ENCODE assay signal across 8 cellular contexts in the genomic region with DNA sequence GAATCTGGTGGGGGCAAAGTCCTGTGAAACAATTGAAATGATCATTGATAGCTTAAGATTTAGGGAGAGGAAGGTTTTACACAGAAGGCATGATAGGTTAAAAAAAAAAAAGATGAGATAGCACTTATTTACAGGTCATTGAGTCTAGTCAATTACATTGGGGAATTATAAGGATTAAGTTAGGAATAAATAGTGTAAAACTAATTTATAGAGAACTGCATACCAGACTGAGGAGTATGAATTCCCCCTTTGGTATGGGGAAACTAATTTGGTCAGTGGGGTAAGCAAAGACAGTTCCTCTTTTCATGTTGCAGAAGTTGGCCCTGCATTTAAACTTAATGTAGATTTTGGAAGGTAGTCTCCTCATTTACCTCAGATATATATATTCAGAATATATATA. TPM values are rescaled to one million over a fixed set of nuclear protein-coding genes. Genes with fewer than 3 reads are reported as not detected.
DNase-seq lines count a peak whose midpoint lies in the region; ATAC-seq and TF ChIP-seq lines count a peak whose summit lies in the region.
"Had no signal": no experiment of that assay in that cellular context is flagged by ENCODE, and none has a peak within 500 bp of the region (broad histone marks: within the 10 kb centered on the region; RNA-seq: fewer than 3 reads in every experiment).

No MANE protein-coding gene starts in this region.

- no peak overlapping the region for H3K4me3 ChIP-seq in HEK293 (ENCODE audit: low read depth, low read length)
- no peak overlapping the region for H3K4me3 ChIP-seq in neutrophil (ENCODE audit: low read depth in 1 of 2, low read length in 1 of 2)
- no peak overlapping the region for H3K4me3 ChIP-seq in psoas muscle
- no peak overlapping the region for H3K4me3 ChIP-seq in suprapubic skin

- H3K4me1 ChIP-seq in HEK293 (ENCODE audit: control insufficient read depth, insufficient read depth, low read length) (peaks cover 13% of the 10 kb centered on the region), neutrophil (ENCODE audit: control insufficient read depth in 1 of 2, insufficient read depth in 1 of 2, low read depth in 1 of 2, low read length in 1 of 2) (peaks cover 26 to 33% of the 10 kb centered on the region in 2 experiments), psoas muscle (peaks cover 34% of the 10 kb centered on the region), suprapubic skin (peaks cover 49% of the 10 kb centered on the region)

- no peak for TF ChIP-seq POLR2A in suprapubic skin (IDR thresholded peaks at IDR 0.05)

- no peak overlapping the region for H3K27ac ChIP-seq in HEK293 (ENCODE audit: extremely low read depth, low read depth, low read length)
- peak overlapping the region; percentile 58 for H3K27ac ChIP-seq in neutrophil
- H3K27ac ChIP-seq in psoas muscle = no peak overlapping the region
- no peak overlapping the region for H3K27ac ChIP-seq in suprapubic skin

- H3K27me3 ChIP-seq in neutrophil (no peaks in the 10 kb centered on the region), psoas muscle (ENCODE audit: insufficient read depth in 3 of 3, low read length in 2 of 3) (no peaks in the 10 kb centered on the region), suprapubic skin (no peaks in the 10 kb centered on the region)

- intact Hi-C loops in psoas muscle (cut with DNase I) = no loop called here

- TF ChIP-seq CTCF in HEK293 (tag by site-specific recombination; IDR thresholded peaks at IDR 0.05) = no peak
- no peak for TF ChIP-seq CTCF in neutrophil (IDR thresholded peaks at IDR 0.05)
- no peak for TF ChIP-seq CTCF in psoas muscle (IDR thresholded peaks at IDR 0.05)
- TF ChIP-seq CTCF in suprapubic skin (IDR thresholded peaks at IDR 0.05) = no peak

- TF ChIP-seq EP300 in suprapubic skin (IDR thresholded peaks at IDR 0.05) = no peak

- ATAC-seq in GM18867 (IDR thresholded peaks at IDR 0.05; ENCODE audit: unreplicated experiment) (peak; percentile 47), psoas muscle (no peak)

- CTCF ChIA-PET in HEK293 (lab: Yijun Ruan, JAX) = interaction anchor here (0.6 to 0.8 kb wide), 3 partner anchors 41 to 977 kb away, joined by 3 read pairs; no protein-coding TSS in a partner anchor

- H3K9me3 ChIP-seq in HEK293 (ENCODE audit: control insufficient read depth, insufficient read depth, low read depth, low read length) (no peaks in the 10 kb centered on the region), neutrophil (no peaks in the 10 kb centered on the region), psoas muscle (no peaks in the 10 kb centered on the region), suprapubic skin (no peaks in the 10 kb centered on the region)

- POLR2A ChIA-PET in HEK293 (lab: Yijun Ruan, JAX) = interaction anchor here (3.4 kb wide), 1 partner anchor 10 kb away, joined by 17 read pairs; the partner anchor contains the start of gene GLS

- DNase-seq in NOMO-1 (lab: John Stamatoyannopoulos, UW; ENCODE audit: unreplicated experiment in 2 of 2) (peak; percentile 71 to 84), psoas muscle (no peak), suprapubic skin (ENCODE audit: low spot score in 2 of 2) (no peak)
- no peak for DNase-seq in stimulated activated CD4-positive, alpha-beta T cell treated with anti-CD3 and anti-CD28 coated beads, Interleukin-12 subunit alpha, Interleukin-12 subunit beta, amount 100 ng/mL, for 4 hours
- DNase-seq: NCI-H226 had no signal

- peaks cover 0 to 12% of the 10 kb centered on the region in 2 experiments; a peak in 1 of 3 replicates for H3K36me3 ChIP-seq in HEK293 (ENCODE audit: control insufficient read depth in 2 of 2, insufficient read depth in 1 of 2, low read length in 2 of 2)
- H3K36me3 ChIP-seq in neutrophil = peaks cover 10% of the 10 kb centered on the region
- peaks cover 3 to 16% of the 10 kb centered on the region in 2 donors for H3K36me3 ChIP-seq in psoas muscle (ENCODE audit: insufficient read depth in 1 of 2, low read depth in 1 of 2)
- peaks cover 10% of the 10 kb centered on the region for H3K36me3 ChIP-seq in suprapubic skin

TF ChIP-seq in HEK293, 187 proteins besides CTCF, POLR2A, EP300 and RAD21:
- TF ChIP-seq, protein P1, sequence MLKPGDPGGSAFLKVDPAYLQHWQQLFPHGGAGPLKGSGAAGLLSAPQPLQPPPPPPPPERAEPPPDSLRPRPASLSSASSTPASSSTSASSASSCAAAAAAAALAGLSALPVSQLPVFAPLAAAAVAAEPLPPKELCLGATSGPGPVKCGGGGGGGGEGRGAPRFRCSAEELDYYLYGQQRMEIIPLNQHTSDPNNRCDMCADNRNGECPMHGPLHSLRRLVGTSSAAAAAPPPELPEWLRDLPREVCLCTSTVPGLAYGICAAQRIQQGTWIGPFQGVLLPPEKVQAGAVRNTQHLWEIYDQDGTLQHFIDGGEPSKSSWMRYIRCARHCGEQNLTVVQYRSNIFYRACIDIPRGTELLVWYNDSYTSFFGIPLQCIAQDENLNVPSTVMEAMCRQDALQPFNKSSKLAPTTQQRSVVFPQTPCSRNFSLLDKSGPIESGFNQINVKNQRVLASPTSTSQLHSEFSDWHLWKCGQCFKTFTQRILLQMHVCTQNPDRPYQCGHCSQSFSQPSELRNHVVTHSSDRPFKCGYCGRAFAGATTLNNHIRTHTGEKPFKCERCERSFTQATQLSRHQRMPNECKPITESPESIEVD (tag by site-specific recombination; IDR thresholded peaks at IDR 0.05) = peak; percentile 54; the same call in 1 of the 2 replicates
- TF ChIP-seq ZNF157 (tag by site-specific recombination; IDR thresholded peaks at IDR 0.05) (no peak), ZNF521 (tag by site-specific recombination; IDR thresholded peaks at IDR 0.05) (no peak), ZNF341 (tag by site-specific recombination; IDR thresholded peaks at IDR 0.05; ENCODE audit: low read depth) (no peak)
- TF ChIP-seq, protein P2, sequence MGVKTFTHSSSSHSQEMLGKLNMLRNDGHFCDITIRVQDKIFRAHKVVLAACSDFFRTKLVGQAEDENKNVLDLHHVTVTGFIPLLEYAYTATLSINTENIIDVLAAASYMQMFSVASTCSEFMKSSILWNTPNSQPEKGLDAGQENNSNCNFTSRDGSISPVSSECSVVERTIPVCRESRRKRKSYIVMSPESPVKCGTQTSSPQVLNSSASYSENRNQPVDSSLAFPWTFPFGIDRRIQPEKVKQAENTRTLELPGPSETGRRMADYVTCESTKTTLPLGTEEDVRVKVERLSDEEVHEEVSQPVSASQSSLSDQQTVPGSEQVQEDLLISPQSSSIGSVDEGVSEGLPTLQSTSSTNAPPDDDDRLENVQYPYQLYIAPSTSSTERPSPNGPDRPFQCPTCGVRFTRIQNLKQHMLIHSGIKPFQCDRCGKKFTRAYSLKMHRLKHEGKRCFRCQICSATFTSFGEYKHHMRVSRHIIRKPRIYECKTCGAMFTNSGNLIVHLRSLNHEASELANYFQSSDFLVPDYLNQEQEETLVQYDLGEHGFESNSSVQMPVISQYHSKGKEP (tag by site-specific recombination; IDR thresholded peaks at IDR 0.05) = no peak

RNA-seq across cellular contexts. Expression of gene GLS, which starts 10.7 kb away (rescaled TPM):
- total RNA-seq in psoas muscle (10 to 100 TPM; 19.4 to 30.6 (median 29.0) TPM), suprapubic skin (100 to 1,000 TPM in 1 of 4 donors, 10 to 100 TPM in 3; 60.6 to 128 (median 75.7) TPM)
- polyA plus RNA-seq in psoas muscle = 10 to 100 TPM in 2 of 3 donors, 1 to 10 TPM in 1; 6.9 to 26.7 (median 20.6) TPM

Comparison
In these comparisons a context has a peak if more than half of its experiments do, and no peak if none do; other contexts are left out.
1. DNase-seq: peak in NOMO-1 (2 of 2); none in stimulated activated CD4-positive, alpha-beta T cell treated with anti-CD3 and anti-CD28 coated beads, Interleukin-12 subunit alpha, Interleukin-12 subunit beta, amount 100 ng/mL, for 4 hours (single experiment), psoas muscle (0 of 2) and suprapubic skin (0 of 2).